In the genomic region with DNA sequence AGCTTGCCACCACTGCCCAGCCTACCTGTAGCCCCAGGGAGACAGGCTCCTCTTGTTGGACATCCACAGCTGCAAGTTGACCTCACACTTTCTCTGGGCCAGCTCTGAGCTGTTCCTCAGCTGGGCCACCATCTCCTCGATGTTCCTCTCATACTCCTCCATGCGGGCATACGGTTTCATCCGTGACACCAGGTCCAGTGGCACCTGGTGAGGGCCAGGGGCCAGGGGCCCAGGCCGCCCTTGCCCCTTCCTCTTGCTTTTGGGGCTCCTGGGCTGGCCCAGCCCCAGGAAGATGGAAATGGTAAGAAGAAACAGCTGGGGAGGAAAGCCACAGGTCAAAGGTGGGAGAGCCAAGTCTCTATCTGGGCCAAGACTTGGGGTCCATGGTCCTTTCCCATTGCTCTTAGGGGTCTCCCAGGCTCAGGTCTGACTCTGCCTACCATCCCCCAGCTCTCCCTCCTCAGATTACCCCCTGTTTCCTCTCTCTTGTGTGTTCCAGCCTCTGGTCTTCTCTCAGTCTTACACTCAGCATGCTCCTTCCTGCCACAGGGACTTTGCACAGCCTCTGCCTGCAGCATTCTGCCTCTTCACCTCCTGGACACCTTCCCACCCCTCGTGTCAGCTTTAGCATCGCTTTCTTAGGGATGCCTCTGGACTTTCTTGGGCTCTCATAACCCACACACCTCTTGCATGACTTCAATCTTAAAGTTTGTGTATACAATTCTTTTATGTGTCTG, we compare ENCODE assay signal across 32 cellular contexts. TPM values are rescaled to one million over a fixed set of nuclear protein-coding genes. Genes with fewer than 3 reads are reported as not detected.
"Had no signal": no experiment of that assay in that cellular context is flagged by ENCODE, and none has a peak within 500 bp of the region (broad histone marks: within the 10 kb centered on the region; RNA-seq: fewer than 3 reads in every experiment).

No MANE protein-coding gene starts in this region.

- H3K9me3 ChIP-seq: heart left ventricle, stomach, tibial nerve had no signal

- H3K4me3 ChIP-seq: heart left ventricle, stomach, tibial nerve had no signal

- H3K27ac Mint-ChIP-seq: activated CD4-positive, alpha-beta T cell treated with anti-CD3 and anti-CD28 coated beads for 36 hours; activated naive CD4-positive, alpha-beta T cell treated with anti-CD3 and anti-CD28 coated beads, Interleukin-2, amount 50 U/mL, for 72 hours; activated T-cell treated with anti-CD3 and anti-CD28 coated beads, Interleukin-2, amount 50 U/mL, for 72 hours; immature natural killer cell; natural killer cell; progenitor cell of endocrine pancreas; stimulated activated naive B cell treated with anti-CD40 and anti-IgM and Interleukin-4, amounts not matched to agents 10 μg/mL and 1 μg/mL and 100 μg/mL, for 72 hours; T-cell had no signal

- ATAC-seq: activated CD4-positive, alpha-beta T cell treated with anti-CD3 and anti-CD28 coated beads for 36 hours; activated naive CD4-positive, alpha-beta T cell treated with anti-CD3 and anti-CD28 coated beads, Interleukin-2, amount 50 U/mL, for 72 hours; activated T-cell treated with anti-CD3 and anti-CD28 coated beads, Interleukin-2, amount 50 U/mL, for 72 hours; heart left ventricle; natural killer cell; sciatic nerve; stimulated activated naive B cell treated with anti-CD40 and anti-IgM and Interleukin-4, amounts not matched to agents 10 μg/mL and 1 μg/mL and 100 μg/mL, for 72 hours; T-cell had no signal

- H3K27ac ChIP-seq: heart left ventricle had no signal

- H3K4me3 Mint-ChIP-seq: activated CD4-positive, alpha-beta T cell treated with anti-CD3 and anti-CD28 coated beads for 36 hours; activated T-cell treated with anti-CD3 and anti-CD28 coated beads, Interleukin-2, amount 50 U/mL, for 72 hours; immature natural killer cell; natural killer cell; stimulated activated naive B cell treated with anti-CD40 and anti-IgM and Interleukin-4, amounts not matched to agents 10 μg/mL and 1 μg/mL and 100 μg/mL, for 72 hours; T-cell had no signal

- H3K4me1 Mint-ChIP-seq: activated CD4-positive, alpha-beta T cell treated with anti-CD3 and anti-CD28 coated beads for 36 hours; immature natural killer cell had no signal

- DNase-seq: activated CD4-positive, alpha-beta T cell treated with anti-CD3 and anti-CD28 coated beads for 36 hours; activated CD4-positive, CD25-positive, alpha-beta regulatory T cell; activated naive CD4-positive, alpha-beta T cell; activated T-cell treated with anti-CD3 and anti-CD28 coated beads for 4 hours; activated T-cell treated with anti-CD3 and anti-CD28 coated beads, Interleukin-2, amount 50 U/mL, for 72 hours; effector CD8-positive, alpha-beta T cell; heart left ventricle; hypothalamus; immature natural killer cell; mesendoderm; natural killer cell; small intestine; stimulated activated CD4-positive, alpha-beta T cell treated with anti-CD3 and anti-CD28 coated beads, Interleukin-1b, Interleukin-23, amount 100 ng/mL, for 48 hours; stimulated activated CD4-positive, alpha-beta T cell treated with anti-CD3 and anti-CD28 coated beads, Interleukin-4, amount 100 ng/mL, for 4 hours; stimulated activated naive B cell treated with anti-CD40 and anti-IgM and Interleukin-4, amounts not matched to agents 10 μg/mL and 1 μg/mL and 100 μg/mL, for 72 hours; stomach; T-cell had no signal

- H3K27me3 ChIP-seq: heart left ventricle, stomach, tibial nerve had no signal

- H3K27me3 Mint-ChIP-seq: activated CD4-positive, alpha-beta T cell treated with anti-CD3 and anti-CD28 coated beads for 36 hours; progenitor cell of endocrine pancreas had no signal

- H3K9me3 Mint-ChIP-seq: activated naive CD4-positive, alpha-beta T cell treated with anti-CD3 and anti-CD28 coated beads, Interleukin-2, amount 50 U/mL, for 72 hours; activated T-cell treated with anti-CD3 and anti-CD28 coated beads, Interleukin-2, amount 50 U/mL, for 72 hours; immature natural killer cell; natural killer cell; stimulated activated naive B cell treated with anti-CD40 and anti-IgM and Interleukin-4, amounts not matched to agents 10 μg/mL and 1 μg/mL and 100 μg/mL, for 72 hours; T-cell had no signal

- H3K36me3 Mint-ChIP-seq: activated naive CD4-positive, alpha-beta T cell treated with anti-CD3 and anti-CD28 coated beads, Interleukin-2, amount 50 U/mL, for 72 hours; immature natural killer cell; natural killer cell had no signal

- H3K36me3 ChIP-seq: heart left ventricle, stomach had no signal

RNA-seq across cellular contexts. Expression of a gene that starts 2.2 kb away (rescaled TPM):
- total RNA-seq: activated CD4-positive, alpha-beta T cell treated with anti-CD3 and anti-CD28 coated beads for 36 hours; activated naive CD4-positive, alpha-beta T cell treated with anti-CD3 and anti-CD28 coated beads, Interleukin-2, amount 50 U/mL, for 72 hours; activated T-cell treated with anti-CD3 and anti-CD28 coated beads, Interleukin-2, amount 50 U/mL, for 72 hours; dermis microvascular lymphatic vessel endothelial cell; epithelial cell of proximal tubule; fibroblast of lung; fibroblast of villous mesenchyme; kidney epithelial cell; lower leg skin; mononuclear cell; natural killer cell; osteocyte; progenitor cell of endocrine pancreas; renal cortical epithelial cell; T-cell; T-helper 2 cell treated with Interferon-gamma antibody and Interleukin-4, amounts not matched to agents 100 ng/mL and 5 ng/mL, for 36 hours; ureter had no signal
